ENCODE assay signal across 1 cellular context in genomic region chr6:84785676-84786075, GRCh38.
TF ChIP-seq lines count a peak whose summit lies in the region.

No MANE protein-coding gene starts in this region.

TF ChIP-seq in HepG2, 621 proteins besides CTCF, POLR2A, EP300 and RAD21 (continued from another document):
- TF ChIP-seq ZSCAN22 (CRISPR knock-in tag; IDR thresholded peaks at IDR 0.05) = no peak
- no peak for TF ChIP-seq ZEB1 (IDR thresholded peaks at IDR 0.05; ENCODE audit: insufficient replicate concordance, low read depth)
- TF ChIP-seq ZNF441 (CRISPR knock-in tag; IDR thresholded peaks at IDR 0.05; ENCODE audit: borderline replicate concordance) = no peak
- TF ChIP-seq NFIC (IDR thresholded peaks at IDR 0.05; ENCODE audit: low read length) = no peak
- TF ChIP-seq ZNF501 (CRISPR knock-in tag; IDR thresholded peaks at IDR 0.05) = no peak
